ENCODE assay signal across 7 cellular contexts in genomic region chr22:35835998-35836691, GRCh38.
DNase-seq lines count a peak whose midpoint lies in the region; ATAC-seq and TF ChIP-seq lines count a peak whose summit lies in the region.

No MANE protein-coding gene starts in this region.

- no peaks in the 10 kb centered on the region for H3K27me3 ChIP-seq in HCT116 (ENCODE audit: insufficient read depth, low read length)

- H3K27ac ChIP-seq in HCT116 (ENCODE audit: low read depth, low read length), result peak overlapping the region; percentile 85

- DNase-seq in HCT116 (ENCODE audit: low read depth, low spot score) (peak; percentile 68), NCI-H446 (lab: John Stamatoyannopoulos, UW) (peak; percentile 77 to 87), MCF 10A (ENCODE audit: unreplicated experiment) (peak; percentile 89), iris pigment epithelial cell (ENCODE audit: low read depth) (peak; percentile 78), stromal cell of bone marrow (ENCODE audit: low read depth) (peak; percentile 73), putamen (ENCODE audit: low spot score) (no peak)

- peaks cover 59% of the 10 kb centered on the region for H3K4me1 Mint-ChIP-seq in MCF 10A (ENCODE audit: insufficient read depth, unreplicated experiment)

- peak overlapping the region; percentile 93 for H3K27ac Mint-ChIP-seq in MCF 10A (ENCODE audit: low read depth, unreplicated experiment)

- no peaks in the 10 kb centered on the region for H4K20me1 ChIP-seq in HCT116 (ENCODE audit: insufficient read depth)

- H3K9me3 ChIP-seq in HCT116 (ENCODE audit: control insufficient read depth in 1 of 2, insufficient read depth in 1 of 2, low read depth in 1 of 2, low read length in 2 of 2), result no peaks in the 10 kb centered on the region

- TF ChIP-seq CTCF in HCT116 (IDR thresholded peaks at IDR 0.05 in 2 of 3, conservative IDR thresholded peaks at IDR 0.05 in 1 of 3; ENCODE audit: borderline replicate concordance in 1 of 3, insufficient read depth in 1 of 3, low read depth in 2 of 3, low read length in 2 of 3) (no peak), MCF 10A (IDR thresholded peaks at IDR 0.05; ENCODE audit: unreplicated experiment) (no peak)

- peak overlapping the region; percentile 84 for H3K4me3 Mint-ChIP-seq in MCF 10A (ENCODE audit: unreplicated experiment)

- peak overlapping the region; percentile 74 for H3K4me2 ChIP-seq in HCT116 (ENCODE audit: low read length)

- H3K36me3 ChIP-seq in HCT116 (ENCODE audit: control insufficient read depth in 1 of 2, insufficient read depth in 2 of 2, low read length in 2 of 2), result no peaks in the 10 kb centered on the region

- TSS peak; percentile 21 for BruUV-seq in HCT116 (replicated peaks; lab: Mats Ljungman, UMichigan)
- TSS peak; percentile 37 for BruUV-seq in MCF 10A (replicated peaks; lab: Mats Ljungman, UMichigan)

- peak overlapping the region; percentile 65 for H3K9ac ChIP-seq in HCT116 (ENCODE audit: low read length)

- no peaks in the 10 kb centered on the region for H3K27me3 Mint-ChIP-seq in MCF 10A (ENCODE audit: insufficient read depth, unreplicated experiment)

- peaks cover 45 to 64% of the 10 kb centered on the region in 2 experiments for H3K4me1 ChIP-seq in HCT116 (ENCODE audit: control insufficient read depth in 1 of 2, insufficient read depth in 2 of 2, low read length in 2 of 2)

- H3K9me2 ChIP-seq in HCT116 (ENCODE audit: insufficient read depth), result no peaks in the 10 kb centered on the region

- no peak for TF ChIP-seq RAD21 in HCT116 (IDR thresholded peaks at IDR 0.05; ENCODE audit: low read depth)

- POLR2A ChIA-PET in HCT116 (lab: Charles Lee), result interaction anchor here (1.9 kb wide), 1 partner anchor 206 kb away, joined by 8 read pairs; no protein-coding TSS in a partner anchor
- POLR2A ChIA-PET in MCF 10A (lab: Yijun Ruan, JAX), result interaction anchor here (0.6 to 9.9 kb wide), 30 partner anchors 10 to 536 kb away, joined by 3 to 247 read pairs (median 6); partner anchors contain the start of gene APOL6

- intact Hi-C loops in HCT116 (cut with micrococcal nuclease) (loop anchor here (10.0 kb wide), 1 partner anchor 461 kb away; no protein-coding TSS in a partner anchor), MCF 10A (cut with micrococcal nuclease) (loop anchor here (1.0 to 5.0 kb wide), 3 partner anchors 74 to 286 kb away; no protein-coding TSS in a partner anchor)

- CTCF ChIA-PET in HCT116 (lab: Charles Lee) (no interaction called here), MCF 10A (lab: Yijun Ruan, JAX) (interaction anchor here (0.6 to 1.4 kb wide), 8 partner anchors 10 to 354 kb away, joined by 3 to 5 read pairs (median 4); no protein-coding TSS in a partner anchor)

- no peaks in the 10 kb centered on the region for H3K9me3 Mint-ChIP-seq in MCF 10A (ENCODE audit: unreplicated experiment)

- H3K36me3 Mint-ChIP-seq in MCF 10A (ENCODE audit: insufficient read depth, unreplicated experiment), result peaks cover 6% of the 10 kb centered on the region

- ATAC-seq in HCT116 (peak; percentile 74), GM21737 (IDR thresholded peaks at IDR 0.05; ENCODE audit: unreplicated experiment) (no peak)

- peaks cover 81% of the 10 kb centered on the region for H3K79me2 ChIP-seq in HCT116 (ENCODE audit: insufficient read depth, low read length)

- no peak for TF ChIP-seq POLR2A in HCT116 (IDR thresholded peaks at IDR 0.05; ENCODE audit: borderline replicate concordance, extremely low read depth, insufficient read depth, insufficient read length)

- RAD21 ChIA-PET in HCT116 (lab: Charles Lee; ENCODE audit: low non-redundant PET in 1 of 2, low total read pairs in 2 of 2, uncharacterized antibody in 2 of 2, unreplicated experiment in 2 of 2), result interaction anchor here in 1 of 2 experiments (1.2 to 1.3 kb wide), 2 partner anchors 94 to 206 kb away, joined by 3 to 4 read pairs; no protein-coding TSS in a partner anchor

- peak overlapping the region; percentile 46 to 53 for H3K4me3 ChIP-seq in HCT116 (replicated peaks in 1 of 2; ENCODE audit: low read depth in 1 of 2, low read length in 2 of 2)

- H2AFZ ChIP-seq in HCT116 (ENCODE audit: low read depth, low read length, poor library complexity, severe bottlenecking), result no peak overlapping the region

TF ChIP-seq in HCT116, 20 proteins besides CTCF, POLR2A, EP300 and RAD21:
- no peak for TF ChIP-seq REST (IDR thresholded peaks at IDR 0.05; ENCODE audit: low read depth)
- TF ChIP-seq ZBTB33 (IDR thresholded peaks at IDR 0.05; ENCODE audit: extremely low read depth, insufficient replicate concordance, low read length), result no peak
- TF ChIP-seq TCF7L2 (IDR thresholded peaks at IDR 0.05; ENCODE audit: borderline replicate concordance, extremely low read depth, insufficient read depth, insufficient read length), result peak; percentile 33
- TF ChIP-seq JUND (IDR thresholded peaks at IDR 0.05), result peak; percentile 60
- no peak for TF ChIP-seq ELF1 (IDR thresholded peaks at IDR 0.05; ENCODE audit: borderline replicate concordance, low read depth)
- TF ChIP-seq ZFX (IDR thresholded peaks at IDR 0.05), result no peak
- no peak for TF ChIP-seq SRF (IDR thresholded peaks at IDR 0.05; ENCODE audit: low read depth)
- peak; percentile 68; the same call in 1 of the 2 replicates for TF ChIP-seq FOSL1 (IDR thresholded peaks at IDR 0.05; ENCODE audit: low read depth)
- TF ChIP-seq CBX3 (IDR thresholded peaks at IDR 0.05; ENCODE audit: low read depth), result 0 out of 2 replicates have a peak, but pooled peaks have one; percentile 16
- peak; percentile 80 for TF ChIP-seq MAX (IDR thresholded peaks at IDR 0.05)
- TF ChIP-seq YY1 (IDR thresholded peaks at IDR 0.05; ENCODE audit: extremely low read depth, insufficient replicate concordance, low read depth, low read length), result peak; percentile 39
- TF ChIP-seq SIN3A (IDR thresholded peaks at IDR 0.05; ENCODE audit: low read depth), result 0 out of 2 replicates have a peak, but pooled peaks have one; percentile 43
- no peak for TF ChIP-seq ATF3 (IDR thresholded peaks at IDR 0.05)
